In genomic region chr7:46283852-46284251, GRCh38 we compare ENCODE assay signal across 32 cellular contexts.
DNase-seq lines count a peak whose midpoint lies in the region; ATAC-seq and TF ChIP-seq lines count a peak whose summit lies in the region.
"Had no signal": no experiment of that assay in that cellular context is flagged by ENCODE, and none has a peak within 500 bp of the region (broad histone marks: within the 10 kb centered on the region; RNA-seq: fewer than 3 reads in every experiment).

No MANE protein-coding gene starts in this region.

- TF ChIP-seq CTCF in body of pancreas (IDR thresholded peaks at IDR 0.05) (no peak), left ventricle myocardium inferior (IDR thresholded peaks at IDR 0.05; ENCODE audit: borderline replicate concordance) (no peak), osteoblast (IDR thresholded peaks at IDR 0.05; ENCODE audit: extremely low read depth, low read depth, low read length) (no peak), GM13977 (IDR thresholded peaks at IDR 0.05; ENCODE audit: extremely low read depth, insufficient read depth, missing control alignments) (no peak)

- DNase-seq in Daoy (ENCODE audit: low read depth), result peak; percentile 64
- DNase-seq in body of pancreas, result no peak
- DNase-seq in left ventricle myocardium inferior, result peak; percentile 31
- no peak for DNase-seq in osteoblast (ENCODE audit: insufficient read length, low spot score, missing footprints)
- no peak for DNase-seq in GM13977 (ENCODE audit: low spot score)
- DNase-seq in activated T-cell treated with anti-CD3 and anti-CD28 coated beads, Interleukin-2, amount 50 U/mL, for 72 hours, result no peak
- no peak for DNase-seq in COLO829 (ENCODE audit: low spot score)
- DNase-seq: activated CD4-positive, alpha-beta T cell treated with anti-CD3 and anti-CD28 coated beads, Interleukin-2, amount 50 U/mL, for 48 hours; activated CD4-positive, CD25-positive, alpha-beta regulatory T cell treated with anti-CD3 and anti-CD28 coated beads, Interleukin-2, amount 50 U/mL, for 72 hours; activated naive CD8-positive, alpha-beta T cell treated with anti-CD3 and anti-CD28 coated beads, Interleukin-2, amount 50 U/mL, for 24 hours; activated T-cell treated with anti-CD3 and anti-CD28 coated beads, Interleukin-2, amount 50 U/mL, for 48 hours; CD4-positive, CD25-positive, alpha-beta regulatory T cell; cerebellar nuclear complex; dorsolateral prefrontal cortex; H7; mesenchymal stem cell; NCI-H1417; NCI-H2029 treated with DMSO at 0.1 percent for 48 hours; NCI-H2227 treated with DMSO at 0.1 percent for 48 hours; NCI-H526 treated with DMSO at 0.1 percent for 48 hours; PC-9; stimulated activated naive B cell treated with anti-CD40 and anti-IgM and Interleukin-4, amounts not matched to agents 10 μg/mL and 1 μg/mL and 100 μg/mL, for 72 hours; T-helper 17 cell; testis; uterus had no signal

- 59 to 64% methylated on average over 7 of the region's 7 CpGs for WGBS in body of pancreas, 2 donors

- no peak for TF ChIP-seq POLR2A in body of pancreas (IDR thresholded peaks at IDR 0.05)

- no peaks in the 10 kb centered on the region for H4K20me1 ChIP-seq in osteoblast (ENCODE audit: insufficient read depth, low read length)

- H3K36me3 ChIP-seq in body of pancreas (replicated peaks in 1 of 2; ENCODE audit: insufficient read depth in 1 of 2, low read depth in 2 of 2) (no peaks in the 10 kb centered on the region), left ventricle myocardium inferior (no peaks in the 10 kb centered on the region), osteoblast (ENCODE audit: insufficient read depth, low read length) (no peaks in the 10 kb centered on the region)
- H3K36me3 ChIP-seq: neutrophil, prostate gland, uterus had no signal

- H3K36me3 Mint-ChIP-seq in activated T-cell treated with anti-CD3 and anti-CD28 coated beads, Interleukin-2, amount 50 U/mL, for 72 hours (ENCODE audit: insufficient read depth in 2 of 2), result no peaks in the 10 kb centered on the region
- H3K36me3 Mint-ChIP-seq: CD4-positive, CD25-positive, alpha-beta regulatory T cell; stimulated activated naive B cell treated with anti-CD40 and anti-IgM and Interleukin-4, amounts not matched to agents 10 μg/mL and 1 μg/mL and 100 μg/mL, for 72 hours had no signal

- H3K27ac Mint-ChIP-seq in activated T-cell treated with anti-CD3 and anti-CD28 coated beads, Interleukin-2, amount 50 U/mL, for 72 hours, result no peak overlapping the region
- H3K27ac Mint-ChIP-seq: activated naive CD8-positive, alpha-beta T cell treated with anti-CD3 and anti-CD28 coated beads, Interleukin-2, amount 50 U/mL, for 24 hours; CD4-positive, CD25-positive, alpha-beta regulatory T cell; stimulated activated naive B cell treated with anti-CD40 and anti-IgM and Interleukin-4, amounts not matched to agents 10 μg/mL and 1 μg/mL and 100 μg/mL, for 72 hours; T-helper 17 cell had no signal

- H3K4me1 ChIP-seq in body of pancreas (peaks cover 6% of the 10 kb centered on the region), left ventricle myocardium inferior (peaks cover 7% of the 10 kb centered on the region), osteoblast (ENCODE audit: insufficient read depth, low read length) (peaks cover 10% of the 10 kb centered on the region)
- H3K4me1 ChIP-seq: prostate gland, testis, uterus had no signal

- ATAC-seq in body of pancreas (peak; percentile 21), HG03469 (IDR thresholded peaks at IDR 0.05; ENCODE audit: unreplicated experiment) (no peak)
- ATAC-seq in activated T-cell treated with anti-CD3 and anti-CD28 coated beads, Interleukin-2, amount 50 U/mL, for 72 hours (replicated peaks in 1 of 2), result no peak
- ATAC-seq: activated naive CD8-positive, alpha-beta T cell treated with anti-CD3 and anti-CD28 coated beads, Interleukin-2, amount 50 U/mL, for 24 hours; left lobe of liver; SK-N-SH treated with all-trans-retinoic acid at 6 μM for 48 hours; stimulated activated naive B cell treated with anti-CD40 and anti-IgM and Interleukin-4, amounts not matched to agents 10 μg/mL and 1 μg/mL and 100 μg/mL, for 72 hours; T-helper 17 cell had no signal

- H3K27ac ChIP-seq in body of pancreas, result peak overlapping the region in 1 of 4 donors; percentile 61
- H3K27ac ChIP-seq in left ventricle myocardium inferior (replicated peaks), result peak overlapping the region; percentile 44
- H3K27ac ChIP-seq in osteoblast (ENCODE audit: low read depth, low read length), result no peak overlapping the region
- H3K27ac ChIP-seq: dorsolateral prefrontal cortex, HL-60, KMS-11, neutrophil, PC-9, prostate gland, testis, uterus had no signal

- no peak overlapping the region for H3K4me3 Mint-ChIP-seq in activated T-cell treated with anti-CD3 and anti-CD28 coated beads, Interleukin-2, amount 50 U/mL, for 72 hours
- H3K4me3 Mint-ChIP-seq: activated naive CD8-positive, alpha-beta T cell treated with anti-CD3 and anti-CD28 coated beads, Interleukin-2, amount 50 U/mL, for 24 hours; CD4-positive, CD25-positive, alpha-beta regulatory T cell; stimulated activated naive B cell treated with anti-CD40 and anti-IgM and Interleukin-4, amounts not matched to agents 10 μg/mL and 1 μg/mL and 100 μg/mL, for 72 hours; T-helper 17 cell had no signal

- H3K9me3 ChIP-seq in body of pancreas (no peaks in the 10 kb centered on the region), left ventricle myocardium inferior (replicated peaks) (no peaks in the 10 kb centered on the region), osteoblast (ENCODE audit: low read depth, low read length) (no peaks in the 10 kb centered on the region)
- H3K9me3 ChIP-seq: neutrophil, prostate gland, testis, uterus had no signal

- no peaks in the 10 kb centered on the region for H3K27me3 Mint-ChIP-seq in activated T-cell treated with anti-CD3 and anti-CD28 coated beads, Interleukin-2, amount 50 U/mL, for 72 hours (ENCODE audit: low read depth)
- H3K27me3 Mint-ChIP-seq: activated naive CD8-positive, alpha-beta T cell treated with anti-CD3 and anti-CD28 coated beads, Interleukin-2, amount 50 U/mL, for 24 hours; CD4-positive, CD25-positive, alpha-beta regulatory T cell; T-helper 17 cell had no signal

- peak overlapping the region; percentile 48 for H3K4me2 ChIP-seq in osteoblast (ENCODE audit: insufficient read depth, low read length)
- H3K4me2 ChIP-seq: KMS-11, PC-9 had no signal

- in situ Hi-C loops in GM13977 (cut with MboI; ENCODE audit: low pct_unique_long_range_greater_than_20kb, low sequenced_read_pairs, unreplicated experiment), result no loop called here

- H3K9me3 Mint-ChIP-seq in activated T-cell treated with anti-CD3 and anti-CD28 coated beads, Interleukin-2, amount 50 U/mL, for 72 hours, result no peaks in the 10 kb centered on the region
- H3K9me3 Mint-ChIP-seq: activated naive CD8-positive, alpha-beta T cell treated with anti-CD3 and anti-CD28 coated beads, Interleukin-2, amount 50 U/mL, for 24 hours had no signal

- H2AFZ ChIP-seq in osteoblast (ENCODE audit: low read length), result peak overlapping the region; percentile 62
- H2AFZ ChIP-seq: PC-9 had no signal

- H3K27me3 ChIP-seq in body of pancreas (no peaks in the 10 kb centered on the region), left ventricle myocardium inferior (ENCODE audit: low read depth) (no peaks in the 10 kb centered on the region), osteoblast (ENCODE audit: insufficient read depth, low read length) (no peaks in the 10 kb centered on the region)
- H3K27me3 ChIP-seq: neutrophil, testis, uterus had no signal

- intact Hi-C loops in body of pancreas (cut with DNase I), result no loop called here
- intact Hi-C loops in left ventricle myocardium inferior (cut with micrococcal nuclease), result no loop called here

- H3K4me3 ChIP-seq in body of pancreas, result no peak overlapping the region
- no peak overlapping the region for H3K4me3 ChIP-seq in left ventricle myocardium inferior
- no peak overlapping the region for H3K4me3 ChIP-seq in osteoblast (ENCODE audit: insufficient read depth, low read length)
- H3K4me3 ChIP-seq: dorsolateral prefrontal cortex, PC-9, prostate gland, testis, uterus had no signal

- H3K4me1 Mint-ChIP-seq in activated T-cell treated with anti-CD3 and anti-CD28 coated beads, Interleukin-2, amount 50 U/mL, for 72 hours (ENCODE audit: low read depth), result no peaks in the 10 kb centered on the region
- H3K4me1 Mint-ChIP-seq: activated naive CD8-positive, alpha-beta T cell treated with anti-CD3 and anti-CD28 coated beads, Interleukin-2, amount 50 U/mL, for 24 hours; CD4-positive, CD25-positive, alpha-beta regulatory T cell; stimulated activated naive B cell treated with anti-CD40 and anti-IgM and Interleukin-4, amounts not matched to agents 10 μg/mL and 1 μg/mL and 100 μg/mL, for 72 hours; T-helper 17 cell had no signal

- H3K79me2 ChIP-seq in osteoblast (ENCODE audit: insufficient read depth, low read length), result no peaks in the 10 kb centered on the region

Comparison
In these comparisons a context has a peak if more than half of its experiments do, and no peak if none do; other contexts are left out.
1. DNase-seq: peak in Daoy (single experiment) and left ventricle myocardium inferior (single experiment); none in body of pancreas (0 of 4), osteoblast (single experiment), GM13977 (single experiment), activated T-cell treated with anti-CD3 and anti-CD28 coated beads, Interleukin-2, amount 50 U/mL, for 72 hours (0 of 2) and COLO829 (single experiment).